20 cellular contexts compared by ENCODE assay signal in the genomic region with DNA sequence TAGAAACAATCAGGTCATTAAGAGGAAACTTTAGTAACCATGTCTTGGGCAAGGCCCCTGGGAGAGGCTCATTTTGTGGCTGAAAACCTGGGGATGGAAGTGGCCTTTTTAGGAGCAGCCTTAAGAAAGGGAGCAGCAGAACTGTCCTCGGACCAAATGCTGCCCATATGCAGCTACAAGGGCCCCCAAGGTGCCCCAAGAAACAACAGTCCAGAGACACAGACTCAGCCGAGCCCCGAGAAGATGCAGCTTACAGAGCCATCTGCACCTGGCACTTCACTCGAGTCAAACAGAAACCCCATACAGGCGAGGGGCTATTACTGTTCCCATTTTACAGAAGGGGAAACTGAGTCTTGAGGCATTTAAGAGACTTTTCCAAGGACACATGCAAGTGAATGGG. TPM values are rescaled to one million over a fixed set of nuclear protein-coding genes. Genes with fewer than 3 reads are reported as not detected.
A peak's percentile ranks its signal among the peaks of the same experiment; 100 is the strongest.
DNase-seq lines count a peak whose midpoint lies in the region; TF ChIP-seq lines count a peak whose summit lies in the region.
"Had no signal": no experiment of that assay in that cellular context is flagged by ENCODE, and none has a peak within 500 bp of the region (broad histone marks: within the 10 kb centered on the region; RNA-seq: fewer than 3 reads in every experiment).

No MANE protein-coding gene starts in this region.

- no peak overlapping the region for H2BK15ac ChIP-seq in neuronal stem cell (ENCODE audit: low read length)

- H2AFZ ChIP-seq in neuronal stem cell (ENCODE audit: low read length): no peak overlapping the region
- H2AFZ ChIP-seq: GM23338 had no signal

- no peak for TF ChIP-seq CTCF in HL-60 (IDR thresholded peaks at IDR 0.05; ENCODE audit: insufficient read depth, low read length)
- TF ChIP-seq CTCF in breast epithelium (IDR thresholded peaks at IDR 0.05): no peak

- peak overlapping the region; percentile 40 for H2BK5ac ChIP-seq in neuronal stem cell (ENCODE audit: low read length)

- H3K27ac ChIP-seq in HL-60 (replicated peaks) (peak overlapping the region; percentile 91), neuronal stem cell (replicated peaks; ENCODE audit: low read length) (no peak overlapping the region), breast epithelium (no peak overlapping the region)

- H4K91ac ChIP-seq in neuronal stem cell (ENCODE audit: low read depth, low read length, poor library complexity): no peak overlapping the region

- H2AK5ac ChIP-seq in neuronal stem cell (ENCODE audit: low read depth, low read length): no peak overlapping the region

- DNase-seq in activated effector memory CD4-positive, alpha-beta T cell treated with anti-CD3 and anti-CD28 coated beads, Interleukin-2, amount 50 U/mL, for 16 hours: peak; percentile 33
- DNase-seq in activated effector memory CD4-positive, alpha-beta T cell treated with Interleukin-2 at 50 U/mL for 16 hours: no peak
- no peak for DNase-seq in HL-60 (ENCODE audit: low read depth in 1 of 2, low spot score in 1 of 2)
- no peak for DNase-seq in neuronal stem cell (ENCODE audit: low spot score)
- DNase-seq in mucosa of gallbladder (ENCODE audit: low spot score): no peak
- DNase-seq in AG08395 (ENCODE audit: low spot score): no peak
- no peak for DNase-seq in breast epithelium (ENCODE audit: low spot score in 2 of 2)
- DNase-seq: BE2C; C1 segment of cervical spinal cord; Caco-2; CD4-positive, CD25-positive, alpha-beta regulatory T cell; CD8-positive, alpha-beta memory T cell; DMS153; DMS79; GF-D8; H7; HFFc6; IMR-90 had no signal

- H3K27me3 ChIP-seq in HL-60 (ENCODE audit: insufficient read depth, poor library complexity, severe bottlenecking): no peaks in the 10 kb centered on the region
- H3K27me3 ChIP-seq in neuronal stem cell (ENCODE audit: control insufficient read depth in 3 of 3, insufficient read depth in 3 of 3, low read depth in 1 of 3, low read length in 3 of 3): no peaks in the 10 kb centered on the region
- H3K27me3 ChIP-seq in breast epithelium: no peaks in the 10 kb centered on the region
- H3K27me3 ChIP-seq: BE2C had no signal

- no CpG with 5 or more reads among the region's 5 CpGs for WGBS in neuronal stem cell (ENCODE audit: extremely low coverage in 2 of 2, insufficient read length in 2 of 2, insufficient replicate concordance in 1 of 2), 2 donors

- no peak overlapping the region for H3K4me3 ChIP-seq in HL-60 (replicated peaks; ENCODE audit: insufficient read depth, low read length)
- no peak overlapping the region for H3K4me3 ChIP-seq in neuronal stem cell (ENCODE audit: low read length in 2 of 2)
- H3K4me3 ChIP-seq in breast epithelium: no peak overlapping the region
- H3K4me3 ChIP-seq: GM23338 had no signal

- H3K79me1 ChIP-seq in neuronal stem cell (ENCODE audit: low read depth, low read length): no peaks in the 10 kb centered on the region

- H3K36me3 ChIP-seq in neuronal stem cell (replicated peaks in 1 of 2; ENCODE audit: control insufficient read depth in 2 of 2, insufficient read depth in 2 of 2, low read length in 2 of 2) (no peaks in the 10 kb centered on the region), breast epithelium (no peaks in the 10 kb centered on the region)
- H3K36me3 ChIP-seq: BE2C had no signal

- H3K14ac ChIP-seq in neuronal stem cell (ENCODE audit: low read length): no peak overlapping the region

- no peak overlapping the region for H3K4me2 ChIP-seq in neuronal stem cell (ENCODE audit: insufficient read depth, low read length, poor library complexity, severe bottlenecking)
- H3K4me2 ChIP-seq: GM23338 had no signal

- no peak overlapping the region for H4K8ac ChIP-seq in neuronal stem cell (ENCODE audit: low read depth, low read length)

- no peak overlapping the region for H3K9ac ChIP-seq in neuronal stem cell (ENCODE audit: low read depth, low read length, poor library complexity)

- H2BK120ac ChIP-seq in neuronal stem cell (ENCODE audit: low read depth, low read length): no peak overlapping the region

- no peak for TF ChIP-seq POLR2A in breast epithelium (IDR thresholded peaks at IDR 0.05)

- peaks cover 0 to 4% of the 10 kb centered on the region in 2 donors for H3K4me1 ChIP-seq in neuronal stem cell (ENCODE audit: control insufficient read depth in 2 of 2, insufficient read depth in 1 of 2, low read depth in 1 of 2, low read length in 2 of 2)
- no peaks in the 10 kb centered on the region for H3K4me1 ChIP-seq in breast epithelium
- H3K4me1 ChIP-seq: BE2C, Caco-2 had no signal

- H3K9me3 ChIP-seq in neuronal stem cell (replicated peaks in 1 of 2; ENCODE audit: control insufficient read depth in 2 of 2, insufficient read depth in 1 of 2, low read depth in 1 of 2, low read length in 2 of 2) (no peaks in the 10 kb centered on the region), breast epithelium (no peaks in the 10 kb centered on the region)
- H3K9me3 ChIP-seq: BE2C, Caco-2 had no signal

- no peak overlapping the region for H3K18ac ChIP-seq in neuronal stem cell (ENCODE audit: low read length)

- H3K4ac ChIP-seq in neuronal stem cell (ENCODE audit: low read length): no peak overlapping the region

- intact Hi-C loops in breast epithelium (cut with DNase I; ENCODE audit: low total_unique reads): loop anchor here (5.0 kb wide), 1 partner anchor 980 kb away; a partner anchor contains a TSS

- no peak overlapping the region for H2BK12ac ChIP-seq in neuronal stem cell (ENCODE audit: low read length)

- no peak overlapping the region for H3K23ac ChIP-seq in neuronal stem cell (ENCODE audit: low read depth, low read length, poor library complexity)

RNA-seq across cellular contexts. Expression of a gene that starts 58.0 kb away (rescaled TPM):
- 0.82 TPM for polyA plus RNA-seq in neuronal stem cell (2013, experiment 1 of 2)
- polyA plus RNA-seq in neuronal stem cell (2013, experiment 2 of 2): 1.0 TPM
- total RNA-seq in mucosa of gallbladder (0.86 TPM), breast epithelium (1 to 10 TPM in 2 of 3 donors, under 1 TPM in 1; 0.32 to 3.3 (median 2.6) TPM)
- total RNA-seq: A172; CD4-positive, CD25-positive, alpha-beta regulatory T cell; HFFc6; IMR-90 had no signal
- polyA plus RNA-seq: CD4-positive, CD25-positive, alpha-beta regulatory T cell; CD8-positive, alpha-beta memory T cell; IMR-90 had no signal
